21 cellular contexts compared by ENCODE assay signal in the genomic region with DNA sequence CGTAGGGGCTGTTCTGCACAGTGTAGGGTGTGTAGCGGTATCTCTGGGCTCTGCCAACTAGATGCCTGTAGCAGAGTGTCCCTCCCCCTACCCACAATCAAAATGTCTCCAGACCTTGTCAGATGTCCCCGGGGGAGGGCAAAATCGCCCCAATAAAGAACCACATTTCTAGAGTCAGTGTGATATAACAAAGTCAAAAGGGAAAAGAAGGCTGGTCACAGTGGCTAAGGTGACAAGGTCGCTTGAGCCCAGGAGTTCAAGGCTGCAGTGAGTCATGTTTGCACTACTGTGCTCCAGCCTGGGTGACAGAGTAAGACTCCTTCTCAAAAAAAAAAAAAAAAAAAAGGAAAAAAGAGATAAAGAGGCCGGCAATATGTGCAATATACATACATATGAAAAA. TPM values are rescaled to one million over a fixed set of nuclear protein-coding genes. Genes with fewer than 3 reads are reported as not detected.
DNase-seq lines count a peak whose midpoint lies in the region; ATAC-seq, FAIRE-seq and TF ChIP-seq lines count a peak whose summit lies in the region.
"Had no signal": no experiment of that assay in that cellular context is flagged by ENCODE, and none has a peak within 500 bp of the region (broad histone marks: within the 10 kb centered on the region; RNA-seq: fewer than 3 reads in every experiment).

No MANE protein-coding gene starts in this region.

- H2AFZ ChIP-seq in HepG2 (ENCODE audit: low read length): no peak overlapping the region

- H3K4me1 Mint-ChIP-seq in T-helper 17 cell (peaks cover 20% of the 10 kb centered on the region), memory B cell (peaks cover 14% of the 10 kb centered on the region)
- H3K4me1 Mint-ChIP-seq in activated T-helper 1 cell treated with anti-CD3 and anti-CD28 coated beads, Interleukin-12 subunit alpha, Interleukin-12 subunit beta, Interleukin-2, Interleukin-4 antibody, amounts not matched to agents 30 ng/mL and 10 ng/mL and 1 ng/mL, durations not matched to agents 14 hours and 24 hours and 36 hours (ENCODE audit: low read depth): peaks cover 41% of the 10 kb centered on the region

- H3K27ac ChIP-seq in HepG2 (ENCODE audit: extremely low read length, insufficient read depth, low read length) (no peak overlapping the region), right lobe of liver (no peak overlapping the region), psoas muscle (no peak overlapping the region)

- TF ChIP-seq POLR2A in HepG2 (IDR thresholded peaks at IDR 0.05; ENCODE audit: insufficient read depth in 1 of 2, low read depth in 2 of 2, low read length in 2 of 2): no peak
- no peak for TF ChIP-seq POLR2A in right lobe of liver (IDR thresholded peaks at IDR 0.05)

- no TSS peak for BruUV-seq in HepG2 (replicated peaks; lab: Mats Ljungman, UMichigan)

- H3K27me3 ChIP-seq in HepG2 (ENCODE audit: control insufficient read depth in 1 of 2, insufficient read depth in 2 of 2, low read length in 2 of 2) (no peaks in the 10 kb centered on the region), right lobe of liver (no peaks in the 10 kb centered on the region), psoas muscle (ENCODE audit: insufficient read depth in 3 of 3, low read length in 2 of 3) (no peaks in the 10 kb centered on the region)
- H3K27me3 ChIP-seq: BE2C had no signal

- TF ChIP-seq CTCF in HepG2 (CRISPR knock-in tag; IDR thresholded peaks at IDR 0.05) (no peak), right lobe of liver (IDR thresholded peaks at IDR 0.05) (no peak), psoas muscle (IDR thresholded peaks at IDR 0.05) (no peak)

- H3K4me1 ChIP-seq in HepG2 (ENCODE audit: insufficient read depth, low read length) (peaks cover 32% of the 10 kb centered on the region), right lobe of liver (no peaks in the 10 kb centered on the region), psoas muscle (no peaks in the 10 kb centered on the region)
- H3K4me1 ChIP-seq: BE2C had no signal

- H3K79me2 ChIP-seq in HepG2 (ENCODE audit: insufficient read depth, low read length): peaks cover 11% of the 10 kb centered on the region

- H3K4me2 ChIP-seq in HepG2 (ENCODE audit: low read depth, low read length): no peak overlapping the region

- CTCF ChIA-PET in HepG2 (lab: Yijun Ruan, JAX; ENCODE audit: low intra/inter-chr PET ratio, low total read pairs): no interaction called here

- intact Hi-C loops in HepG2 (cut with micrococcal nuclease; ENCODE audit: unreplicated experiment): no loop called here
- intact Hi-C loops in right lobe of liver (cut with DNase I): no loop called here
- intact Hi-C loops in psoas muscle (cut with DNase I): loop anchor here (5.0 to 10.0 kb wide), 2 partner anchors 213 to 215 kb away; no protein-coding TSS in a partner anchor
- intact Hi-C loops in activated T-helper 1 cell treated with anti-CD3 and anti-CD28 coated beads, Interleukin-12 subunit alpha, Interleukin-12 subunit beta, Interleukin-2, Interleukin-4 antibody, amounts not matched to agents 30 ng/mL and 10 ng/mL and 1 ng/mL, durations not matched to agents 14 hours and 24 hours and 36 hours (cut with micrococcal nuclease): loop anchor here (5.0 kb wide), 1 partner anchor 155 kb away; no protein-coding TSS in a partner anchor

- H3K27ac Mint-ChIP-seq in T-helper 17 cell (peak overlapping the region; percentile 29), memory B cell (peak overlapping the region; percentile 41)
- no peak overlapping the region for H3K27ac Mint-ChIP-seq in activated T-helper 1 cell treated with anti-CD3 and anti-CD28 coated beads, Interleukin-12 subunit alpha, Interleukin-12 subunit beta, Interleukin-2, Interleukin-4 antibody, amounts not matched to agents 30 ng/mL and 10 ng/mL and 1 ng/mL, durations not matched to agents 14 hours and 24 hours and 36 hours

- DNase-seq in HepG2 (ENCODE audit: low spot score) (peak; percentile 31), right lobe of liver (no peak), T-helper 17 cell (no peak), memory B cell (ENCODE audit: low spot score in 2 of 2) (no peak), psoas muscle (no peak)
- no peak for DNase-seq in activated T-helper 1 cell treated with anti-CD3 and anti-CD28 coated beads, Interleukin-12 subunit alpha, Interleukin-12 subunit beta, Interleukin-2, Interleukin-4 antibody, amounts not matched to agents 30 ng/mL and 10 ng/mL and 1 ng/mL, durations not matched to agents 14 hours and 24 hours and 36 hours (ENCODE audit: low spot score)
- DNase-seq: ACHN; BE2C; C1 segment of cervical spinal cord; CD8-positive, alpha-beta memory T cell; COR-L47; DMS 273 treated with DMSO at 0.1 percent for 48 hours; DMS53; DND-41; EL; H9 had no signal

- no peak for TF ChIP-seq RAD21 in HepG2 (CRISPR knock-in tag; IDR thresholded peaks at IDR 0.05)

- TF ChIP-seq EP300 in HepG2 (IDR thresholded peaks at IDR 0.05; ENCODE audit: low read depth in 2 of 2, low read length in 2 of 2): no peak
- no peak for TF ChIP-seq EP300 in HepG2 (CRISPR knock-in tag; IDR thresholded peaks at IDR 0.05; ENCODE audit: borderline replicate concordance)

- H3K4me3 Mint-ChIP-seq in T-helper 17 cell (no peak overlapping the region), memory B cell (no peak overlapping the region)
- no peak overlapping the region for H3K4me3 Mint-ChIP-seq in activated T-helper 1 cell treated with anti-CD3 and anti-CD28 coated beads, Interleukin-12 subunit alpha, Interleukin-12 subunit beta, Interleukin-2, Interleukin-4 antibody, amounts not matched to agents 30 ng/mL and 10 ng/mL and 1 ng/mL, durations not matched to agents 14 hours and 24 hours and 36 hours
- H3K4me3 Mint-ChIP-seq: CD4-positive, CD25-positive, alpha-beta regulatory T cell; CD8-positive, alpha-beta memory T cell; H9 had no signal

- no peaks in the 10 kb centered on the region for H3K9me3 Mint-ChIP-seq in memory B cell
- H3K9me3 Mint-ChIP-seq in activated T-helper 1 cell treated with anti-CD3 and anti-CD28 coated beads, Interleukin-12 subunit alpha, Interleukin-12 subunit beta, Interleukin-2, Interleukin-4 antibody, amounts not matched to agents 30 ng/mL and 10 ng/mL and 1 ng/mL, durations not matched to agents 14 hours and 24 hours and 36 hours: no peaks in the 10 kb centered on the region
- H3K9me3 Mint-ChIP-seq: CD8-positive, alpha-beta memory T cell had no signal

- H3K36me3 Mint-ChIP-seq in T-helper 17 cell (ENCODE audit: low read depth) (peaks cover 7% of the 10 kb centered on the region), memory B cell (peaks cover 7% of the 10 kb centered on the region)
- peaks cover 20% of the 10 kb centered on the region for H3K36me3 Mint-ChIP-seq in activated T-helper 1 cell treated with anti-CD3 and anti-CD28 coated beads, Interleukin-12 subunit alpha, Interleukin-12 subunit beta, Interleukin-2, Interleukin-4 antibody, amounts not matched to agents 30 ng/mL and 10 ng/mL and 1 ng/mL, durations not matched to agents 14 hours and 24 hours and 36 hours (ENCODE audit: low read depth)

- no peak overlapping the region for H3K9ac ChIP-seq in HepG2 (ENCODE audit: insufficient read depth, low read depth, low read length)

- FAIRE-seq in HepG2 (lab: Jason Lieb, UNC): no peak
- FAIRE-seq: A204.1, GM12878, H1 had no signal

- in situ Hi-C loops in HepG2 (cut with HindIII; ENCODE audit: extremely low pct_ligation_motif_present, low pct_unique_long_range_greater_than_20kb): loop anchor here (5.0 kb wide), 1 partner anchor 210 kb away; no protein-coding TSS in a partner anchor

- H3K27me3 Mint-ChIP-seq in T-helper 17 cell (no peaks in the 10 kb centered on the region), memory B cell (no peaks in the 10 kb centered on the region)
- H3K27me3 Mint-ChIP-seq in activated T-helper 1 cell treated with anti-CD3 and anti-CD28 coated beads, Interleukin-12 subunit alpha, Interleukin-12 subunit beta, Interleukin-2, Interleukin-4 antibody, amounts not matched to agents 30 ng/mL and 10 ng/mL and 1 ng/mL, durations not matched to agents 14 hours and 24 hours and 36 hours (ENCODE audit: insufficient read depth): peaks cover 3% of the 10 kb centered on the region
- H3K27me3 Mint-ChIP-seq: CD4-positive, CD25-positive, alpha-beta regulatory T cell had no signal

- H3K9me3 ChIP-seq in HepG2 (ENCODE audit: low read length) (no peaks in the 10 kb centered on the region), right lobe of liver (no peaks in the 10 kb centered on the region), T-helper 17 cell (ENCODE audit: control insufficient read depth, low read length, poor library complexity, severe bottlenecking) (no peaks in the 10 kb centered on the region), psoas muscle (no peaks in the 10 kb centered on the region)
- H3K9me3 ChIP-seq: BE2C had no signal

- no peak overlapping the region for H3K4me3 ChIP-seq in HepG2 (replicated peaks in 1 of 3; ENCODE audit: insufficient read depth in 1 of 3, low read depth in 2 of 3, low read length in 3 of 3)
- no peak overlapping the region for H3K4me3 ChIP-seq in right lobe of liver
- H3K4me3 ChIP-seq in psoas muscle: no peak overlapping the region
- H3K4me3 ChIP-seq: GM12878 had no signal

- 48% methylated on average over 6 of the region's 6 CpGs for WGBS in HepG2 (ENCODE audit: low lambda C conversion rate)
- 44% methylated on average over 2 of the region's 6 CpGs for WGBS in right lobe of liver (ENCODE audit: insufficient coverage, low coverage, low lambda C conversion rate, missing lambda C conversion rate)
- WGBS in psoas muscle, 3 donors: 57 to 80% (median 62%) methylated on average over 6 of the region's 6 CpGs

- H4K20me1 ChIP-seq in HepG2 (ENCODE audit: insufficient read depth, low read length): no peaks in the 10 kb centered on the region

- H3K36me3 ChIP-seq in HepG2 (replicated peaks in 1 of 2; ENCODE audit: control insufficient read depth in 1 of 2, insufficient read depth in 2 of 2, low read length in 2 of 2) (peaks cover 4 to 17% of the 10 kb centered on the region in 2 experiments; a peak in 3 of 5 replicates), right lobe of liver (no peaks in the 10 kb centered on the region), psoas muscle (ENCODE audit: insufficient read depth in 1 of 2, low read depth in 1 of 2) (no peaks in the 10 kb centered on the region)
- H3K36me3 ChIP-seq: BE2C had no signal

- POLR2A ChIA-PET in HepG2 (lab: Yijun Ruan, JAX): no interaction called here

- ATAC-seq in HepG2: peak; percentile 62
- ATAC-seq in right lobe of liver: no peak
- ATAC-seq in T-helper 17 cell: no peak
- ATAC-seq in memory B cell (ENCODE audit: low read depth): no peak
- ATAC-seq in psoas muscle: no peak
- no peak for ATAC-seq in HG03571 (IDR thresholded peaks at IDR 0.05; ENCODE audit: unreplicated experiment)
- ATAC-seq: GM12878 had no signal

RNA-seq across cellular contexts. Expression of gene CEP43, which starts 11.7 kb away (rescaled TPM):
- total RNA-seq in HepG2 (2016; rRNA removed; fragmentation: Illumina TruSeq; extraction: Trizol) (73.9 and 88.4 TPM in 2 replicates), right lobe of liver (10 to 100 TPM; 11.7 to 23.5 (median 19.7) TPM), T-helper 17 cell (10 to 100 TPM; 19.8 to 24.0 TPM), psoas muscle (1 to 10 TPM; 3.0 to 7.9 (median 5.8) TPM)
- 84.7 and 89.7 TPM in 2 replicates for total RNA-seq in HepG2 (2016; cell fraction: cytosol; rRNA removed; fragmentation: Illumina TruSeq; extraction: Trizol; ENCODE audit: low read depth)
- 68.4 and 95.5 TPM in 2 replicates for total RNA-seq in HepG2 (2016; cell fraction: insoluble cytoplasmic fraction; rRNA removed; fragmentation: Illumina TruSeq; extraction: Trizol)
- total RNA-seq in HepG2 (2016; cell fraction: membrane; rRNA removed; fragmentation: Illumina TruSeq; extraction: Trizol): 46.9 and 49.2 TPM in 2 replicates
- total RNA-seq in HepG2 (2016; cell fraction: nucleus; rRNA removed; fragmentation: Illumina TruSeq; extraction: Trizol): 62.5 and 63.7 TPM in 2 replicates
- polyA plus RNA-seq in HepG2 (2011; rRNA removed) (20.7 and 29.3 TPM in 2 replicates), psoas muscle (10 to 100 TPM in 1 of 3 donors, 1 to 10 TPM in 2; 3.7 to 18.8 (median 9.2) TPM)
- 8.6 and 10.8 TPM in 2 replicates for polyA plus RNA-seq in HepG2 (2011; cell fraction: cytosol; rRNA removed)
- 39.4 and 43.9 TPM in 2 replicates for polyA plus RNA-seq in HepG2 (2011; cell fraction: nucleus; rRNA removed)
- polyA plus RNA-seq in HepG2 (2012): 15.0 and 26.1 TPM in 2 replicates
- 15.3 and 16.0 TPM in 2 replicates for polyA plus RNA-seq in HepG2 (2016; cell fraction: cytosol; fragmentation: Illumina TruSeq; extraction: Trizol; ENCODE audit: low read depth)
- polyA plus RNA-seq in HepG2 (2016; cell fraction: insoluble cytoplasmic fraction; fragmentation: Illumina TruSeq; extraction: Trizol; ENCODE audit: low read depth): 90.9 and 96.9 TPM in 2 replicates
- polyA plus RNA-seq in HepG2 (2016; cell fraction: membrane; fragmentation: Illumina TruSeq; extraction: Trizol; ENCODE audit: low read depth): 23.9 and 25.0 TPM in 2 replicates
- 111 and 119 TPM in 2 replicates for polyA plus RNA-seq in HepG2 (2016; cell fraction: nucleus; fragmentation: Illumina TruSeq; extraction: Trizol; ENCODE audit: insufficient read depth, low read depth)
- polyA minus RNA-seq in HepG2 (2011; rRNA and poly(A)+ RNA removed; ENCODE audit: low replicate concordance): 4.7 and 5.1 TPM in 2 replicates
- polyA minus RNA-seq in HepG2 (2011; cell fraction: cytosol; rRNA and poly(A)+ RNA removed): 15.3 and 20.4 TPM in 2 replicates
- 42.8 and 56.1 TPM in 2 replicates for polyA minus RNA-seq in HepG2 (2011; cell fraction: nucleus; rRNA and poly(A)+ RNA removed)
- total RNA-seq in activated T-helper 1 cell treated with anti-CD3 and anti-CD28 coated beads, Interleukin-12 subunit alpha, Interleukin-12 subunit beta, Interleukin-2, Interleukin-4 antibody, amounts not matched to agents 30 ng/mL and 10 ng/mL and 1 ng/mL, durations not matched to agents 14 hours and 24 hours and 36 hours: 18.8 and 21.4 TPM in 2 replicates

RNA-seq across cellular contexts. Expression of gene RNASET2, which starts 31.1 kb away (rescaled TPM):
- total RNA-seq in HepG2 (2016; rRNA removed; fragmentation: Illumina TruSeq; extraction: Trizol) (22.4 and 44.6 TPM in 2 replicates), right lobe of liver (10 to 100 TPM; 21.7 to 48.4 (median 30.8) TPM), T-helper 17 cell (100 to 1,000 TPM; 245 to 340 TPM), psoas muscle (10 to 100 TPM in 1 of 4 donors, 1 to 10 TPM in 3; 2.8 to 10.1 (median 6.5) TPM)
- 26.9 and 41.2 TPM in 2 replicates for total RNA-seq in HepG2 (2016; cell fraction: cytosol; rRNA removed; fragmentation: Illumina TruSeq; extraction: Trizol; ENCODE audit: low read depth)
- 25.4 and 45.4 TPM in 2 replicates for total RNA-seq in HepG2 (2016; cell fraction: insoluble cytoplasmic fraction; rRNA removed; fragmentation: Illumina TruSeq; extraction: Trizol)
- 24.1 and 38.2 TPM in 2 replicates for total RNA-seq in HepG2 (2016; cell fraction: membrane; rRNA removed; fragmentation: Illumina TruSeq; extraction: Trizol)
- total RNA-seq in HepG2 (2016; cell fraction: nucleus; rRNA removed; fragmentation: Illumina TruSeq; extraction: Trizol): 30.2 and 32.0 TPM in 2 replicates
- polyA plus RNA-seq in HepG2 (2011; rRNA removed) (597 and 696 TPM in 2 replicates), psoas muscle (1 to 10 TPM; 3.6 to 3.9 (median 3.7) TPM)
- 456 and 545 TPM in 2 replicates for polyA plus RNA-seq in HepG2 (2011; cell fraction: cytosol; rRNA removed)
- polyA plus RNA-seq in HepG2 (2011; cell fraction: nucleus; rRNA removed): 515 and 552 TPM in 2 replicates
- 446 and 587 TPM in 2 replicates for polyA plus RNA-seq in HepG2 (2012)
- polyA plus RNA-seq in HepG2 (2016; cell fraction: cytosol; fragmentation: Illumina TruSeq; extraction: Trizol; ENCODE audit: low read depth): 21.3 and 41.6 TPM in 2 replicates
- 26.6 and 27.0 TPM in 2 replicates for polyA plus RNA-seq in HepG2 (2016; cell fraction: insoluble cytoplasmic fraction; fragmentation: Illumina TruSeq; extraction: Trizol; ENCODE audit: low read depth)
- polyA plus RNA-seq in HepG2 (2016; cell fraction: membrane; fragmentation: Illumina TruSeq; extraction: Trizol; ENCODE audit: low read depth): 23.6 and 34.9 TPM in 2 replicates
- polyA plus RNA-seq in HepG2 (2016; cell fraction: nucleus; fragmentation: Illumina TruSeq; extraction: Trizol; ENCODE audit: insufficient read depth, low read depth): 68.7 and 69.0 TPM in 2 replicates
- 4.7 and 104 TPM in 2 replicates for polyA minus RNA-seq in HepG2 (2011; rRNA and poly(A)+ RNA removed; ENCODE audit: low replicate concordance)
- 149 and 185 TPM in 2 replicates for polyA minus RNA-seq in HepG2 (2011; cell fraction: cytosol; rRNA and poly(A)+ RNA removed)
- 159 and 184 TPM in 2 replicates for polyA minus RNA-seq in HepG2 (2011; cell fraction: nucleus; rRNA and poly(A)+ RNA removed)
- total RNA-seq in activated T-helper 1 cell treated with anti-CD3 and anti-CD28 coated beads, Interleukin-12 subunit alpha, Interleukin-12 subunit beta, Interleukin-2, Interleukin-4 antibody, amounts not matched to agents 30 ng/mL and 10 ng/mL and 1 ng/mL, durations not matched to agents 14 hours and 24 hours and 36 hours: 99.5 TPM in 2 replicates

Comparison
In these comparisons a context has a peak if more than half of its experiments do, and no peak if none do; other contexts are left out.
1. intact Hi-C loops: an anchor here in psoas muscle (5.0 to 10.0 kb wide) and activated T-helper 1 cell treated with anti-CD3 and anti-CD28 coated beads, Interleukin-12 subunit alpha, Interleukin-12 subunit beta, Interleukin-2, Interleukin-4 antibody, amounts not matched to agents 30 ng/mL and 10 ng/mL and 1 ng/mL, durations not matched to agents 14 hours and 24 hours and 36 hours (5.0 kb wide); none called in HepG2 and right lobe of liver.